ENCODE assay signal across 9 cellular contexts in genomic region chr3:56397798-56398197, GRCh38.
"Had no signal": no experiment of that assay in that cellular context is flagged by ENCODE, and none has a peak within 500 bp of the region (broad histone marks: within the 10 kb centered on the region; RNA-seq: fewer than 3 reads in every experiment).

No MANE protein-coding gene starts in this region.

- H3K9ac ChIP-seq: GM23248 had no signal

- H3K9me3 ChIP-seq: HAP-1 had no signal

- DNase-seq: GM23248, H7, HFFc6, IMR-90, KG1 had no signal

- FAIRE-seq: K562 had no signal

- H3K4me3 Mint-ChIP-seq: HFFc6 had no signal

- H3K36me3 ChIP-seq: HAP-1 had no signal

- H3K4me1 ChIP-seq: HAP-1 had no signal

- ATAC-seq: HCT116, K562 had no signal

- H2AFZ ChIP-seq: GM23248 had no signal

- H3K4me3 ChIP-seq: GM23248, HAP-1, K562 had no signal

- H3K27ac Mint-ChIP-seq: HFFc6 had no signal

- H3K27ac ChIP-seq: GM23248, HL-60 had no signal
